ENCODE assay signal across 1 cellular context in the genomic region with DNA sequence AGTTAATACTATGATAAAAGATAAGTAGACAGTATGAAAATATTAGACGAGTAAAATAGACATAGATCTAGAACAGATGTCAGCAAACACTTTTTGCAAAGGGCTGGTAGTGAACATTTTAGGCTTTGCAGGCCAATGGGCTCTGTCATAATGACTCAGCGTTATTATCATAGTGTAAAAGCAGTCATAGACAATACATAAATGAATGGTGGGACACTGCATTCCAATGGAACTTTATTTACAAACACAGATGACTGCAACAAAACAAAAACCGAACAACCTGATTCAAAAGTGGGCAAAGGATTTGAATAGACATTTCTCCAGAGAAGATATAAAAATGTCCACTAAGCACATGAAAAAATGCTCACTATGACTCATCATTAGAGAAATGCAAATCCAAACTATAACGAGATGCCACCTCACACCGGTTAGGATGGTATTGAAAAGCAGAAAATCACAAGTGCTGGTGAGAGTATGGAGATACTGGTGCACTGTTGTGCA.
TF ChIP-seq lines count a peak whose summit lies in the region.

No MANE protein-coding gene starts in this region.

TF ChIP-seq in IMR-90, 13 proteins besides CTCF, POLR2A, EP300 and RAD21:
- TF ChIP-seq SMC3 (IDR thresholded peaks at IDR 0.05; ENCODE audit: low read depth, low read length) = no peak
- peak; percentile 50; the same call in 1 of the 2 replicates for TF ChIP-seq FOS (IDR thresholded peaks at IDR 0.05; ENCODE audit: low read depth, low read length)
- peak; percentile 99 for TF ChIP-seq NFE2L2 (IDR thresholded peaks at IDR 0.05; ENCODE audit: low read depth, low read length)
- peak; percentile 85 for TF ChIP-seq MAFK (IDR thresholded peaks at IDR 0.05; ENCODE audit: low read depth, low read length)
